8 cellular contexts compared by ENCODE assay signal in genomic region chr9:90755509-90756371, GRCh38. TPM values are rescaled to one million over a fixed set of nuclear protein-coding genes. Genes with fewer than 3 reads are reported as not detected.
DNase-seq lines count a peak whose midpoint lies in the region; ATAC-seq and TF ChIP-seq lines count a peak whose summit lies in the region.
"Not testable (repeated sequence)": the region's sequence is repeated elsewhere in the genome, so short reads cannot be mapped to it uniquely, and the experiment has no call there.

No MANE protein-coding gene starts in this region.

- not testable (repeated sequence) for H3K36me3 ChIP-seq in DND-41 (ENCODE audit: insufficient read depth, low read length); MM.1S (replicated peaks; ENCODE audit: insufficient read depth, low read length); OCI-LY1 (ENCODE audit: insufficient read depth, low read length); body of pancreas (replicated peaks in 1 of 2; ENCODE audit: insufficient read depth in 1 of 2, low read depth in 2 of 2)

- WGBS in body of pancreas, 2 donors: 24 to 34% methylated on average over 10 to 13 of the region's 13 CpGs

- not testable (repeated sequence) for H3K9me3 Mint-ChIP-seq in stimulated activated naive CD8-positive, alpha-beta T cell treated with anti-CD3 and anti-CD28 coated beads, Interleukin-15, amount 100 ng/mL, for 72 hours

- TF ChIP-seq CTCF in DND-41 (IDR thresholded peaks at IDR 0.05; ENCODE audit: borderline replicate concordance, extremely low read depth, low read length, poor library complexity, severe bottlenecking): peak; percentile 36
- TF ChIP-seq CTCF in MM.1S (IDR thresholded peaks at IDR 0.05; ENCODE audit: low read length): peak; percentile 57
- TF ChIP-seq CTCF in OCI-LY1 (IDR thresholded peaks at IDR 0.05; ENCODE audit: low read length): peak; percentile 55
- peak; percentile 50 to 86 (median 65) for TF ChIP-seq CTCF in body of pancreas (IDR thresholded peaks at IDR 0.05)

- H3K9me2 ChIP-seq in MM.1S (replicated peaks; ENCODE audit: insufficient read depth, low read length); OCI-LY1 (ENCODE audit: low read depth, low read length): not testable (repeated sequence)

- not testable (repeated sequence) for H3K4me3 ChIP-seq in DND-41 (ENCODE audit: low read depth in 1 of 2, low read length in 2 of 2); MM.1S (ENCODE audit: low read length); OCI-LY1 (ENCODE audit: low read depth, low read length, poor library complexity, severe bottlenecking); body of pancreas

- H3K4me1 ChIP-seq in DND-41 (ENCODE audit: insufficient read depth, low read length); MM.1S (ENCODE audit: low read length); OCI-LY1 (ENCODE audit: insufficient read depth, low read length, severe bottlenecking): not testable (repeated sequence)
- peaks cover 10% of the 10 kb centered on the region for H3K4me1 ChIP-seq in body of pancreas

- H3K9me3 ChIP-seq in DND-41 (ENCODE audit: insufficient read depth, low read length, severe bottlenecking); MM.1S (replicated peaks; ENCODE audit: insufficient read depth, low read length); OCI-LY1 (ENCODE audit: low read length); body of pancreas: not testable (repeated sequence)

- H3K4me2 ChIP-seq in DND-41 (ENCODE audit: insufficient read depth, low read length); MM.1S (ENCODE audit: low read depth, low read length); OCI-LY1 (ENCODE audit: low read length): not testable (repeated sequence)

- H3K79me2 ChIP-seq in DND-41 (ENCODE audit: insufficient read depth, low read length); MM.1S (ENCODE audit: low read length); OCI-LY1 (ENCODE audit: insufficient read depth, low read length): not testable (repeated sequence)

- H4K20me1 ChIP-seq in DND-41 (ENCODE audit: insufficient read depth, low read length); MM.1S (ENCODE audit: insufficient read depth, low read length); OCI-LY1 (ENCODE audit: insufficient read depth, low read length): not testable (repeated sequence)

- H3K27me3 Mint-ChIP-seq in stimulated activated naive CD8-positive, alpha-beta T cell treated with anti-CD3 and anti-CD28 coated beads, Interleukin-15, amount 100 ng/mL, for 72 hours: not testable (repeated sequence)

- not testable (repeated sequence) for H3K27ac ChIP-seq in DND-41 (ENCODE audit: low read length); MM.1S (ENCODE audit: low read length); OCI-LY1 (ENCODE audit: low read depth, low read length, poor library complexity, severe bottlenecking)
- H3K27ac ChIP-seq in body of pancreas: peak overlapping the region in 3 of 4 donors; percentile 46 to 67 (median 55)

- DNase-seq in DND-41 (peak; percentile 32), MM.1S (peak; percentile 82), body of pancreas (peak; percentile 67 to 81 (median 72)), inferior parietal cortex (ENCODE audit: extremely low spot score) (peak; percentile 53), renal cortical epithelial cell (ENCODE audit: low read depth) (peak; percentile 74)
- peak; percentile 19 to 70 for DNase-seq in activated CD4-positive, alpha-beta T cell treated with anti-CD3 and anti-CD28 coated beads, Interleukin-2, amount 50 U/mL, for 24 hours (ENCODE audit: low read depth in 1 of 2, low spot score in 1 of 2)
- peak; percentile 65 to 78 for DNase-seq in stimulated activated naive CD8-positive, alpha-beta T cell treated with anti-CD3 and anti-CD28 coated beads, Interleukin-15, amount 100 ng/mL, for 72 hours

- H2AFZ ChIP-seq in DND-41 (ENCODE audit: low read depth, low read length); MM.1S (ENCODE audit: low read length); OCI-LY1 (ENCODE audit: low read length): not testable (repeated sequence)

- H3K27me3 ChIP-seq in DND-41 (ENCODE audit: insufficient read depth, low read length, poor library complexity); MM.1S (replicated peaks; ENCODE audit: insufficient read depth, low read length); OCI-LY1 (ENCODE audit: insufficient read depth, low read length); body of pancreas: not testable (repeated sequence)

- peak overlapping the region in 1 of 2 donors; percentile 7 for H3K27ac Mint-ChIP-seq in stimulated activated naive CD8-positive, alpha-beta T cell treated with anti-CD3 and anti-CD28 coated beads, Interleukin-15, amount 100 ng/mL, for 72 hours

- ATAC-seq in DND-41 (ENCODE audit: insufficient read depth, low read depth); body of pancreas; stimulated activated naive CD8-positive, alpha-beta T cell treated with anti-CD3 and anti-CD28 coated beads, Interleukin-15, amount 100 ng/mL, for 72 hours: not testable (repeated sequence)

- H3F3A ChIP-seq in MM.1S (ENCODE audit: insufficient read depth, low read length); OCI-LY1 (ENCODE audit: insufficient read depth, low read length): not testable (repeated sequence)

- not testable (repeated sequence) for H3K9ac ChIP-seq in DND-41 (ENCODE audit: low read depth, low read length); MM.1S (ENCODE audit: low read length); OCI-LY1 (ENCODE audit: low read length)

- intact Hi-C loops in body of pancreas (cut with DNase I): loop anchor here (10.0 kb wide), 1 partner anchor 1161 kb away; no protein-coding TSS in a partner anchor

- TF ChIP-seq POLR2A in body of pancreas (IDR thresholded peaks at IDR 0.05): not testable (repeated sequence)

- not testable (repeated sequence) for H3K4me1 Mint-ChIP-seq in stimulated activated naive CD8-positive, alpha-beta T cell treated with anti-CD3 and anti-CD28 coated beads, Interleukin-15, amount 100 ng/mL, for 72 hours

- H3K4me3 Mint-ChIP-seq in stimulated activated naive CD8-positive, alpha-beta T cell treated with anti-CD3 and anti-CD28 coated beads, Interleukin-15, amount 100 ng/mL, for 72 hours: not testable (repeated sequence)

RNA-seq across cellular contexts. Expression of gene SYK, which starts 45.9 kb away (rescaled TPM):
- total RNA-seq in body of pancreas: 10 to 100 TPM; 10.5 to 11.2 TPM
- 7.9 and 11.8 TPM in 2 replicates for total RNA-seq in renal cortical epithelial cell

Comparison
In these comparisons a context has a peak if more than half of its experiments do, and no peak if none do; other contexts are left out.
1. DNase-seq: peak in every context shown above with its lines; median percentile 82 in MM.1S; 74 in renal cortical epithelial cell; 72 in body of pancreas; 72 in stimulated activated naive CD8-positive, alpha-beta T cell treated with anti-CD3 and anti-CD28 coated beads, Interleukin-15, amount 100 ng/mL, for 72 hours; 53 in inferior parietal cortex; 44 in activated CD4-positive, alpha-beta T cell treated with anti-CD3 and anti-CD28 coated beads, Interleukin-2, amount 50 U/mL, for 24 hours; 32 in DND-41.